Comparison of ENCODE assay signal across 1 cellular context in the genomic region with DNA sequence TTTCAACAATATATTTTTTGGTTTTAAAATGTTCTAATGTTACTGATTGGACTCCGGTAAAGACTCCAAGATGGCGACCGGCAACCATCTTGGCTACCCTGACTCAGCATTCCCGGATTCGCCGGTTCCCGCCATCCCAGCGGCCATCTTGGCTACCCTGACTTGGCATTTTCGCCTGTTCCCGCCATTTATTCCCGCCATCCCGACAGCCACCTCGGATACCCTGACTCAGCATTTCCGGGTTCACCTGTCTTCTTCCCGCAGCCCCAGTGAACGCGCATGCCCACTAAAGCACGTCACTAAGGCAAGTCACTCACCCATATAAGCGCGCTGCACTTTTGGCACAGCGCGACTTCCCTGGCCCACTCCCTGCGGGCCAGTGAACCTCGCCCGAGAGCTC.
TF ChIP-seq lines count a peak whose summit lies in the region.

No MANE protein-coding gene starts in this region.

TF ChIP-seq in H1, 55 proteins besides CTCF, POLR2A, EP300 and RAD21:
- TF ChIP-seq MAFK (IDR thresholded peaks at IDR 0.05; ENCODE audit: low read depth, low read length) (peak; percentile 96), BACH1 (IDR thresholded peaks at IDR 0.05; ENCODE audit: low read length) (peak; percentile 99), SRF (IDR thresholded peaks at IDR 0.05; ENCODE audit: low read depth, low read length) (no peak), YY1 (IDR thresholded peaks at IDR 0.05; ENCODE audit: low read depth, low read length) (peak; percentile 94), KDM4A (IDR thresholded peaks at IDR 0.05; ENCODE audit: low read depth, low read length, severe bottlenecking) (no peak)
- TF ChIP-seq, protein P1, sequence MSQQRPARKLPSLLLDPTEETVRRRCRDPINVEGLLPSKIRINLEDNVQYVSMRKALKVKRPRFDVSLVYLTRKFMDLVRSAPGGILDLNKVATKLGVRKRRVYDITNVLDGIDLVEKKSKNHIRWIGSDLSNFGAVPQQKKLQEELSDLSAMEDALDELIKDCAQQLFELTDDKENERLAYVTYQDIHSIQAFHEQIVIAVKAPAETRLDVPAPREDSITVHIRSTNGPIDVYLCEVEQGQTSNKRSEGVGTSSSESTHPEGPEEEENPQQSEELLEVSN (IDR thresholded peaks at IDR 0.05), result peak; percentile 74
- TF ChIP-seq, protein P2, sequence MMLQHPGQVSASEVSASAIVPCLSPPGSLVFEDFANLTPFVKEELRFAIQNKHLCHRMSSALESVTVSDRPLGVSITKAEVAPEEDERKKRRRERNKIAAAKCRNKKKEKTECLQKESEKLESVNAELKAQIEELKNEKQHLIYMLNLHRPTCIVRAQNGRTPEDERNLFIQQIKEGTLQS (IDR thresholded peaks at IDR 0.05; ENCODE audit: insufficient read depth, low read depth, low read length), result no peak
